ENCODE assay signal across 15 cellular contexts in genomic region chr21:42530167-42530518, GRCh38. TPM values are rescaled to one million over a fixed set of nuclear protein-coding genes. Genes with fewer than 3 reads are reported as not detected.
DNase-seq lines count a peak whose midpoint lies in the region; TF ChIP-seq lines count a peak whose summit lies in the region.
"Had no signal": no experiment of that assay in that cellular context is flagged by ENCODE, and none has a peak within 500 bp of the region (broad histone marks: within the 10 kb centered on the region; RNA-seq: fewer than 3 reads in every experiment).

No MANE protein-coding gene starts in this region.

- no peak for TF ChIP-seq CTCF in type B pancreatic cell (conservative IDR thresholded peaks at IDR 0.05)

- H3K4me3 Mint-ChIP-seq in type B pancreatic cell = no peak overlapping the region

- peak; percentile 40 for DNase-seq in DMS53 (lab: John Stamatoyannopoulos, UW)
- no peak for DNase-seq in DMS53 treated with DMSO at 0.1 percent for 48 hours (lab: John Stamatoyannopoulos, UW; ENCODE audit: unreplicated experiment)
- DNase-seq in stimulated activated CD4-positive, alpha-beta T cell treated with anti-CD3 and anti-CD28 coated beads, Interleukin-4, amount 100 ng/mL, for 24 hours = peak; percentile 28
- DNase-seq in stimulated activated CD4-positive, alpha-beta T cell treated with anti-CD3 and anti-CD28 coated beads, Interleukin-12 subunit alpha, Interleukin-12 subunit beta, amount 100 ng/mL, for 4 hours = no peak
- peak; percentile 59 for DNase-seq in inferior parietal cortex (ENCODE audit: extremely low spot score)
- no peak for DNase-seq in type B pancreatic cell (ENCODE audit: extremely low spot score, unreplicated experiment)
- no peak for DNase-seq in NCI-H510A (lab: John Stamatoyannopoulos, UW)
- no peak for DNase-seq in NCI-H1436 (lab: John Stamatoyannopoulos, UW)
- DNase-seq: activated gamma-delta T cell; GOT3; mucosa of descending colon; NCI-H2081 treated with DMSO at 0.1 percent for 48 hours; stimulated activated CD8-positive, alpha-beta memory T cell treated with anti-CD3 and anti-CD28 coated beads, Interleukin-4, amount 100 ng/mL, for 48 hours; transverse colon had no signal

- H3K4me1 Mint-ChIP-seq in type B pancreatic cell (ENCODE audit: unreplicated experiment) = peaks cover 35% of the 10 kb centered on the region

- H3K9me3 Mint-ChIP-seq in type B pancreatic cell = no peaks in the 10 kb centered on the region

- peak overlapping the region; percentile 64 for H3K27ac Mint-ChIP-seq in type B pancreatic cell

- no peaks in the 10 kb centered on the region for H3K27me3 Mint-ChIP-seq in type B pancreatic cell

- no peaks in the 10 kb centered on the region for H3K36me3 Mint-ChIP-seq in type B pancreatic cell

RNA-seq across cellular contexts. Expression of gene SLC37A1, which starts 16.5 kb away (rescaled TPM):
- 24.8 and 44.2 TPM in 2 replicates for total RNA-seq in type B pancreatic cell (ENCODE audit: low replicate concordance)

RNA-seq across cellular contexts. Expression of gene RSPH1, which starts 34.1 kb away (rescaled TPM):
- 2.1 and 5.2 TPM in 2 replicates for total RNA-seq in type B pancreatic cell (ENCODE audit: low replicate concordance)
- total RNA-seq: osteoblast had no signal

Comparison
In these comparisons a context has a peak if more than half of its experiments do, and no peak if none do; other contexts are left out.
1. DNase-seq: peak in DMS53 (single experiment), stimulated activated CD4-positive, alpha-beta T cell treated with anti-CD3 and anti-CD28 coated beads, Interleukin-4, amount 100 ng/mL, for 24 hours (single experiment) and inferior parietal cortex (single experiment); none in DMS53 treated with DMSO at 0.1 percent for 48 hours (single experiment), stimulated activated CD4-positive, alpha-beta T cell treated with anti-CD3 and anti-CD28 coated beads, Interleukin-12 subunit alpha, Interleukin-12 subunit beta, amount 100 ng/mL, for 4 hours (single experiment), type B pancreatic cell (single experiment), NCI-H510A (single experiment) and NCI-H1436 (single experiment).